8 cellular contexts compared by ENCODE assay signal in genomic region chr2:33213648-33214047, GRCh38.
"Had no signal": no experiment of that assay in that cellular context is flagged by ENCODE, and none has a peak within 500 bp of the region (broad histone marks: within the 10 kb centered on the region; RNA-seq: fewer than 3 reads in every experiment).

No MANE protein-coding gene starts in this region.

- H3K4me1 ChIP-seq: colonic mucosa had no signal

- H3K27ac ChIP-seq: colonic mucosa had no signal

- FAIRE-seq: small intestine had no signal

- H3K27me3 ChIP-seq: colonic mucosa had no signal

- H3K36me3 ChIP-seq: colonic mucosa had no signal

- H3K9me3 ChIP-seq: colonic mucosa had no signal

- H3K4me3 ChIP-seq: colonic mucosa had no signal

- DNase-seq: activated effector memory CD4-positive, alpha-beta T cell treated with Interleukin-2 at 50 U/mL for 16 hours; activated T-cell treated with anti-CD3 and anti-CD28 coated beads, Interleukin-2, amount 50 U/mL, for 1 hour; amygdala; colonic mucosa; effector CD4-positive, alpha-beta T cell; hippocampal formation; posterior cingulate gyrus; small intestine had no signal
